In genomic region chr7:1202914-1203313, GRCh38 we compare ENCODE assay signal across 7 cellular contexts. TPM values are rescaled to one million over a fixed set of nuclear protein-coding genes. Genes with fewer than 3 reads are reported as not detected.
"Had no signal": no experiment of that assay in that cellular context is flagged by ENCODE, and none has a peak within 500 bp of the region (broad histone marks: within the 10 kb centered on the region; RNA-seq: fewer than 3 reads in every experiment).

No MANE protein-coding gene starts in this region.

RNA-seq across cellular contexts. Expression of gene UNCX, which starts 29.8 kb away (rescaled TPM):
- total RNA-seq: GM23248, GM23338, H1, H4, H7, H9, HFFc6 had no signal
- polyA plus RNA-seq: GM23248, GM23338, H1 had no signal
